9 cellular contexts compared by ENCODE assay signal in the genomic region with DNA sequence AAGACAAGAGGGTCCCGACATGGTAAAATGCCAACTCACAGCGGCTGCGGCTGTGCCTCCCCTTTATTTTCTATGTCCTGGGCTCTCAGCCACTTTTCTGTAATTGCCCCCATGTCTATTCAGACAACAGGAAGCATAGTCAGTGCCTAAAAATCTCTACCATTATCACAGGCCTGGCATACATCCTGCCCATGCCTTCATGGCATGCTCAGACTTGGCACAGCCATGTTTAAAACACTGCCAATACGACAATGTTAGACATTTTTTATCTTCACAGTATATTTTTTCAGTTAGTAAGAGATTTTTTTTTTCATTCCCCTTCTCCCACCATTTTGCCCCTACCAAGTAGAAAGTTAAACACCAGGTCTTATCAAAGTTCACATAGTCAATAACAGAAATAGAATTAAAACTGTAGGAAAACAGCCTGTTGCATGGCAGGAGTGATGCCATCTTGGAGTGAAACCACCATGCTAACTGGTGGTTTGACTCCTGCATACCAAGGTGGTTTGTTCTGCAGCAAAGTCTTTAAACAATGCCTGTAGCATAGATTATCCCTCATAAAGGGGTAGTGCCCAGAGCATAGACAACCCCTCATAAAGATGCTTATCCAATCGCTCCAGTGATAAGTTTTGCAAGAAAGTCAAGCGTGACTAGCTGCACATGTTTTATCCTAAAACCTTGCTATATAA. TPM values are rescaled to one million over a fixed set of nuclear protein-coding genes. Genes with fewer than 3 reads are reported as not detected.
DNase-seq lines count a peak whose midpoint lies in the region; ATAC-seq and TF ChIP-seq lines count a peak whose summit lies in the region.
"Had no signal": no experiment of that assay in that cellular context is flagged by ENCODE, and none has a peak within 500 bp of the region (broad histone marks: within the 10 kb centered on the region; RNA-seq: fewer than 3 reads in every experiment).

No MANE protein-coding gene starts in this region.

- peaks cover 7% of the 10 kb centered on the region for H3F3A ChIP-seq in smooth muscle cell (ENCODE audit: low read depth)

- peak overlapping the region; percentile 46 for H3K4me2 ChIP-seq in smooth muscle cell

- no peak overlapping the region for H2AFZ ChIP-seq in smooth muscle cell (ENCODE audit: low read depth)

- no peak for ATAC-seq in GM21360 (IDR thresholded peaks at IDR 0.05; ENCODE audit: unreplicated experiment)

- H3K9ac ChIP-seq in smooth muscle cell (ENCODE audit: low read depth), result peak overlapping the region; percentile 48

- H3K27ac ChIP-seq in SJSA1, result peak overlapping the region; percentile 89
- H3K27ac ChIP-seq in smooth muscle cell (ENCODE audit: low read depth), result peak overlapping the region; percentile 91

- H3K4me1 ChIP-seq in SJSA1 (replicated peaks) (peaks cover 45% of the 10 kb centered on the region), smooth muscle cell (ENCODE audit: low read depth) (peaks cover 12% of the 10 kb centered on the region)

- in situ Hi-C loops in KBM-7 (cut with MboI; ENCODE audit: low pct_unique_long_range_greater_than_20kb, low sequenced_read_pairs), result no loop called here

- no peak for TF ChIP-seq CTCF in smooth muscle cell (IDR thresholded peaks at IDR 0.05; ENCODE audit: borderline replicate concordance, insufficient read depth, poor library complexity, severe bottlenecking)

- H3K4me3 ChIP-seq in SJSA1 (no peak overlapping the region), smooth muscle cell (no peak overlapping the region)

- peaks cover 7% of the 10 kb centered on the region for H3K79me2 ChIP-seq in smooth muscle cell (ENCODE audit: low read depth)

- H3K36me3 ChIP-seq in SJSA1, result peaks cover 80% of the 10 kb centered on the region
- peaks cover 3% of the 10 kb centered on the region for H3K36me3 ChIP-seq in smooth muscle cell (ENCODE audit: low read depth)

- no peaks in the 10 kb centered on the region for H4K20me1 ChIP-seq in smooth muscle cell (ENCODE audit: low read depth)

- no peaks in the 10 kb centered on the region for H3K9me3 ChIP-seq in SJSA1 (replicated peaks)
- H3K9me3 ChIP-seq in smooth muscle cell (replicated peaks; ENCODE audit: low read depth), result no peaks in the 10 kb centered on the region

- DNase-seq in HT1080 (ENCODE audit: low read depth), result peak; percentile 57
- DNase-seq in SJSA1 (ENCODE audit: low read depth in 1 of 2, low spot score in 2 of 2), result peak in 1 of 2 experiments; percentile 46
- peak; percentile 67 to 89 for DNase-seq in dermis microvascular lymphatic vessel endothelial cell (ENCODE audit: low read depth in 2 of 2)
- DNase-seq in smooth muscle cell (lab: John Stamatoyannopoulos, UW; ENCODE audit: unreplicated experiment), result no peak
- DNase-seq in KBM-7, result no peak
- DNase-seq in DMS 273 treated with DMSO at 0.1 percent for 48 hours (lab: John Stamatoyannopoulos, UW), result no peak
- DNase-seq in activated naive CD4-positive, alpha-beta T cell (lab: John Stamatoyannopoulos, UW), result no peak
- DNase-seq: stimulated activated CD4-positive, alpha-beta T cell treated with anti-CD3 and anti-CD28 coated beads, Interleukin-4, amount 100 ng/mL, for 4 hours had no signal

- no peaks in the 10 kb centered on the region for H3K27me3 ChIP-seq in SJSA1 (replicated peaks)
- no peaks in the 10 kb centered on the region for H3K27me3 ChIP-seq in smooth muscle cell (ENCODE audit: low read depth)

- 92% methylated on average over 6 of the region's 6 CpGs for WGBS in smooth muscle cell (ENCODE audit: low lambda C conversion rate)

RNA-seq across cellular contexts. Expression of a gene that starts 18.9 kb away (rescaled TPM):
- total RNA-seq in HT1080 (2014; rRNA removed; shearing (Covaris generic)), result 15.5 and 21.6 TPM in 2 replicates
- 25.2 and 27.5 TPM in 2 replicates for polyA plus RNA-seq in HT1080 (2015; cell fraction: cytosol; rRNA removed)
- polyA plus RNA-seq in HT1080 (2015; cell fraction: nucleus; rRNA removed), result 49.1 and 50.5 TPM in 2 replicates
- total RNA-seq in SJSA1 (2014; rRNA removed; shearing (Covaris generic)), result 23.1 and 36.3 TPM in 2 replicates
- total RNA-seq in dermis microvascular lymphatic vessel endothelial cell, result 25.8 and 28.1 TPM in 2 replicates
- total RNA-seq in smooth muscle cell, result 53.5 and 58.1 TPM in 2 replicates
- polyA plus RNA-seq in smooth muscle cell, result 95.7 and 102 TPM in 2 replicates

Comparison
In these comparisons a context has a peak if more than half of its experiments do, and no peak if none do; other contexts are left out.
1. DNase-seq: peak in HT1080 (single experiment) and dermis microvascular lymphatic vessel endothelial cell (2 of 2); none in smooth muscle cell (single experiment), KBM-7 (single experiment), DMS 273 treated with DMSO at 0.1 percent for 48 hours (single experiment) and activated naive CD4-positive, alpha-beta T cell (0 of 4).